ENCODE assay signal across 11 cellular contexts in the genomic region with DNA sequence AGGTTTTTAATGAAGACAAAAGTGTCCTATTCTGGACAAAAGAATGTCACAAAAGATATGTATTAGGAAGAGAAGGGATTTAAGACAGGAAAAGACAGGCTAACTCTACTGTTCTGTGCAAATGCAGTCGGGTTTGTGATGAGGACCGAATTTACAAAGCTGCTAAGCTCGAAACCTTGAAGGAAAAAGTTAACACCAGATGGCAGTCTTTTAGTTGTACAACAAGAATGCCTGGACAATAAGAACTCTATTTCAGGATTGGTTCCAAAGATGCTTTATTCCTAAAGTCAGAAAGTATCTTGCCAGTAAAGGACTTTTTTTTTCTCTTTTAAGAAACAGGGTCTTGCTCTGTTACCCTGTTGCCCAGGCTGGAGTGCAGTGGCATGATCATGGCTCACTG. TPM values are rescaled to one million over a fixed set of nuclear protein-coding genes. Genes with fewer than 3 reads are reported as not detected.
DNase-seq lines count a peak whose midpoint lies in the region; ATAC-seq lines count a peak whose summit lies in the region.
"Had no signal": no experiment of that assay in that cellular context is flagged by ENCODE, and none has a peak within 500 bp of the region (broad histone marks: within the 10 kb centered on the region; RNA-seq: fewer than 3 reads in every experiment).

No MANE protein-coding gene starts in this region.

- ATAC-seq in HG03045 (IDR thresholded peaks at IDR 0.05; ENCODE audit: unreplicated experiment): no peak

- DNase-seq in DMS53 (lab: John Stamatoyannopoulos, UW) (peak; percentile 2), DMS53 treated with DMSO at 0.1 percent for 48 hours (lab: John Stamatoyannopoulos, UW; ENCODE audit: unreplicated experiment) (no peak), NCI-H526 (lab: John Stamatoyannopoulos, UW) (peak; percentile 38 to 72), dermis blood vessel endothelial cell (peak; percentile 7), pons (ENCODE audit: low spot score) (peak; percentile 60), T-helper 1 cell (no peak), NCI-H1436 treated with DMSO at 0.1 percent for 48 hours (lab: John Stamatoyannopoulos, UW) (no peak)
- DNase-seq: activated CD4-positive, CD25-positive, alpha-beta regulatory T cell treated with anti-CD3 and anti-CD28 coated beads, Interleukin-2, amount 50 U/mL, for 72 hours; NCI-H2107; tibial artery had no signal

RNA-seq across cellular contexts. Expression of a gene that starts 51.1 kb away (rescaled TPM):
- under 0.01 TPM in 1 of 2 replicates, not detected in the other for total RNA-seq in dermis blood vessel endothelial cell

Comparison
In these comparisons a context has a peak if more than half of its experiments do, and no peak if none do; other contexts are left out.
1. DNase-seq: peak in DMS53 (single experiment), NCI-H526 (2 of 2), dermis blood vessel endothelial cell (single experiment) and pons (single experiment); none in DMS53 treated with DMSO at 0.1 percent for 48 hours (single experiment), T-helper 1 cell (0 of 5) and NCI-H1436 treated with DMSO at 0.1 percent for 48 hours (single experiment).